ENCODE assay signal across 8 cellular contexts in genomic region chr6:11207199-11207968, GRCh38. TPM values are rescaled to one million over a fixed set of nuclear protein-coding genes. Genes with fewer than 3 reads are reported as not detected.
DNase-seq lines count a peak whose midpoint lies in the region; ATAC-seq and TF ChIP-seq lines count a peak whose summit lies in the region.

No MANE protein-coding gene starts in this region.

- H3K27me3 ChIP-seq in lower lobe of right lung (ENCODE audit: low read depth) (no peaks in the 10 kb centered on the region), vagina (no peaks in the 10 kb centered on the region)

- DNase-seq in AG10803 (ENCODE audit: low read depth), result peak; percentile 100
- peak; percentile 87 for DNase-seq in LoVo (ENCODE audit: low spot score)
- peak; percentile 99 to 100 for DNase-seq in cardiac fibroblast (ENCODE audit: low read depth in 2 of 2)
- DNase-seq in lower lobe of right lung, result peak; percentile 75
- peak in 1 of 2 donors; percentile 91 for DNase-seq in vagina (ENCODE audit: extremely low spot score in 2 of 2)
- no peak for DNase-seq in T-helper 9 cell

- H3K4me1 ChIP-seq in lower lobe of right lung, result peaks cover 89% of the 10 kb centered on the region
- H3K4me1 ChIP-seq in vagina, result peaks cover 62% of the 10 kb centered on the region

- intact Hi-C loops in lower lobe of right lung (cut with DNase I) (no loop called here), vagina (cut with DNase I) (no loop called here)

- no peaks in the 10 kb centered on the region for H3K9me3 ChIP-seq in lower lobe of right lung
- no peaks in the 10 kb centered on the region for H3K9me3 ChIP-seq in vagina

- H3K36me3 ChIP-seq in lower lobe of right lung, result peaks cover 87% of the 10 kb centered on the region
- H3K36me3 ChIP-seq in vagina, result no peaks in the 10 kb centered on the region

- TF ChIP-seq CTCF in AG10803 (conservative IDR thresholded peaks at IDR 0.05; ENCODE audit: low read length) (no peak), cardiac fibroblast (IDR thresholded peaks at IDR 0.05; ENCODE audit: low read depth, low read length) (no peak), lower lobe of right lung (IDR thresholded peaks at IDR 0.05) (no peak), vagina (IDR thresholded peaks at IDR 0.05) (no peak)

- H3K4me3 ChIP-seq in AG10803 (ENCODE audit: low read length) (no peak overlapping the region), cardiac fibroblast (replicated peaks in 1 of 2; ENCODE audit: low read depth in 2 of 2, low read length in 2 of 2) (no peak overlapping the region), lower lobe of right lung (no peak overlapping the region), vagina (no peak overlapping the region)

- no peak for TF ChIP-seq POLR2A in vagina (IDR thresholded peaks at IDR 0.05)

- peak; percentile 84 to 95 for ATAC-seq in lower lobe of right lung
- no peak for ATAC-seq in HG03280 (IDR thresholded peaks at IDR 0.05; ENCODE audit: unreplicated experiment)
- ATAC-seq in HG02981 (IDR thresholded peaks at IDR 0.05; ENCODE audit: unreplicated experiment), result no peak

- H3K27ac ChIP-seq in lower lobe of right lung, result peak overlapping the region; percentile 71
- H3K27ac ChIP-seq in vagina, result peak overlapping the region; percentile 53

RNA-seq across cellular contexts. Expression of gene NEDD9, which starts 25.1 kb away (rescaled TPM):
- total RNA-seq in lower lobe of right lung, result 127 TPM
- total RNA-seq in vagina, result 45.4 TPM

Comparison
In these comparisons a context has a peak if more than half of its experiments do, and no peak if none do; other contexts are left out.
1. ATAC-seq: peak in lower lobe of right lung (2 of 2); none in HG03280 (single experiment) and HG02981 (single experiment).